8 cellular contexts compared by ENCODE assay signal in the genomic region with DNA sequence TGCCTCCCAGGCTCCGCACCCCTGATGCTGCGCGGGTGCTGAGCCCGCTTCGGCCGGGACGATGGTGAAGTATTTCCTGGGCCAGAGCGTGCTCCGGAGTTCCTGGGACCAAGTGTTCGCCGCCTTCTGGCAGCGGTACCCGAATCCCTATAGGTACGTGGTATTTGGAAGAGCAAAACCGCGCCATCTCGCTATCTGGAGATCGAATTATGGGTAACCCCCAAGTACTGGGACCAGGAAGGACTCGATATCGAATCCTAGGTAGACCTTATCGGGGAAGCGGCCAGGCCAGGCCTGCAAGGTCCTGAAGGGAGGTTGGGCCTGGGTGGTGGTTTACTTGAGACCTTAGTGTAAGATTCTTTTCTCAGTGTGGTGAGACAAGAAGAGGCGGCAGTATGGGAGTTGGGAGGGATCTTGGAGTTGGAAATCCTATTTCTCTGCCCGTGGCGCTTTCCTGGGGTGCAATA. TPM values are rescaled to one million over a fixed set of nuclear protein-coding genes. Genes with fewer than 3 reads are reported as not detected.
DNase-seq lines count a peak whose midpoint lies in the region; ATAC-seq and TF ChIP-seq lines count a peak whose summit lies in the region.

No MANE protein-coding gene starts in this region.

- no CpG with 5 or more reads among the region's 25 CpGs for WGBS in gastroesophageal sphincter (ENCODE audit: low coverage in 1 of 2), 2 donors
- WGBS in sigmoid colon, 2 donors: 1 to 2% methylated on average over 25 of the region's 25 CpGs

- H3K4me3 Mint-ChIP-seq in activated CD4-positive, alpha-beta T cell treated with anti-CD3 and anti-CD28 coated beads, Interleukin-2, amount 10 ng/mL, durations not matched to agents 7 days and 5 days: peak overlapping the region; percentile 88
- H3K4me3 Mint-ChIP-seq in T-helper 2 cell treated with Interferon-gamma antibody and Interleukin-4, amounts not matched to agents 5 μg/mL and 100 μg/mL, for 36 hours: peak overlapping the region; percentile 95

- intact Hi-C loops in sigmoid colon (cut with DNase I): loop anchor here (2.0 kb wide), 1 partner anchor 189 kb away; no protein-coding TSS in a partner anchor

- peaks cover 0 to 61% (median 38%) of the 10 kb centered on the region in 3 donors for H3K4me1 ChIP-seq in gastroesophageal sphincter
- peaks cover 0 to 64% (median 48%) of the 10 kb centered on the region in 4 donors for H3K4me1 ChIP-seq in sigmoid colon

- H3K27me3 ChIP-seq in gastroesophageal sphincter (no peaks in the 10 kb centered on the region), sigmoid colon (no peaks in the 10 kb centered on the region)

- no peaks in the 10 kb centered on the region for H3K9me3 Mint-ChIP-seq in activated CD4-positive, alpha-beta T cell treated with anti-CD3 and anti-CD28 coated beads, Interleukin-2, amount 10 ng/mL, durations not matched to agents 7 days and 5 days
- no peaks in the 10 kb centered on the region for H3K9me3 Mint-ChIP-seq in T-helper 2 cell treated with Interferon-gamma antibody and Interleukin-4, amounts not matched to agents 5 μg/mL and 100 μg/mL, for 36 hours

- TF ChIP-seq POLR2A in gastroesophageal sphincter (IDR thresholded peaks at IDR 0.05): no peak
- TF ChIP-seq POLR2A in sigmoid colon (IDR thresholded peaks at IDR 0.05): no peak

- TF ChIP-seq CTCF in gastroesophageal sphincter (IDR thresholded peaks at IDR 0.05): peak in 1 of 4 experiments; percentile 2
- TF ChIP-seq CTCF in sigmoid colon (IDR thresholded peaks at IDR 0.05): no peak

- peak overlapping the region; percentile 72 to 91 (median 87) for H3K27ac ChIP-seq in gastroesophageal sphincter
- peak overlapping the region; percentile 84 to 90 (median 86) for H3K27ac ChIP-seq in sigmoid colon

- H3K27ac Mint-ChIP-seq in activated CD4-positive, alpha-beta T cell treated with anti-CD3 and anti-CD28 coated beads, Interleukin-2, amount 10 ng/mL, durations not matched to agents 7 days and 5 days: peak overlapping the region; percentile 92
- H3K27ac Mint-ChIP-seq in T-helper 2 cell treated with Interferon-gamma antibody and Interleukin-4, amounts not matched to agents 5 μg/mL and 100 μg/mL, for 36 hours: peak overlapping the region; percentile 76

- ATAC-seq in gastroesophageal sphincter: no peak
- no peak for ATAC-seq in GM19463 (IDR thresholded peaks at IDR 0.05; ENCODE audit: unreplicated experiment)

- CTCF ChIA-PET in activated CD4-positive, alpha-beta T cell treated with anti-CD3 and anti-CD28 coated beads, Interleukin-2, amount 10 ng/mL, durations not matched to agents 7 days and 5 days (lab: Charles Lee): interaction anchor here (0.5 to 2.2 kb wide), 13 partner anchors 9 to 190 kb away, joined by 3 to 9 read pairs (median 4); a partner anchor contains a TSS

- POLR2A ChIA-PET in activated CD4-positive, alpha-beta T cell treated with anti-CD3 and anti-CD28 coated beads, Interleukin-2, amount 10 ng/mL, durations not matched to agents 7 days and 5 days (lab: Charles Lee): no interaction called here

- peaks cover 62% of the 10 kb centered on the region for H3K36me3 Mint-ChIP-seq in activated CD4-positive, alpha-beta T cell treated with anti-CD3 and anti-CD28 coated beads, Interleukin-2, amount 10 ng/mL, durations not matched to agents 7 days and 5 days (ENCODE audit: low read depth)
- peaks cover 63% of the 10 kb centered on the region for H3K36me3 Mint-ChIP-seq in T-helper 2 cell treated with Interferon-gamma antibody and Interleukin-4, amounts not matched to agents 5 μg/mL and 100 μg/mL, for 36 hours (ENCODE audit: low read depth)

- H3K4me3 ChIP-seq in gastroesophageal sphincter (peak overlapping the region; percentile 80 to 95), sigmoid colon (peak overlapping the region; percentile 78 to 88 (median 84))

- TF ChIP-seq EP300 in gastroesophageal sphincter (IDR thresholded peaks at IDR 0.05) (no peak), sigmoid colon (IDR thresholded peaks at IDR 0.05) (no peak)

- no peak for DNase-seq in activated CD4-positive, alpha-beta T cell treated with anti-CD3 and anti-CD28 coated beads, Interleukin-2, amount 10 ng/mL, durations not matched to agents 7 days and 5 days
- DNase-seq in activated CD4-positive, alpha-beta T cell treated with anti-CD3 and anti-CD28 coated beads for 4 hours: no peak
- DNase-seq in T-helper 2 cell treated with Interferon-gamma antibody and Interleukin-4, amounts not matched to agents 5 μg/mL and 100 μg/mL, for 36 hours (ENCODE audit: low spot score): no peak
- peak; percentile 68 for DNase-seq in sigmoid colon
- DNase-seq in SHP77 (lab: John Stamatoyannopoulos, UW): no peak
- no peak for DNase-seq in islet precursor cell

- H3K36me3 ChIP-seq in gastroesophageal sphincter: peaks cover 0 to 35% of the 10 kb centered on the region in 2 donors
- H3K36me3 ChIP-seq in sigmoid colon: peaks cover 0 to 34% (median 14%) of the 10 kb centered on the region in 4 donors

- H3K4me1 Mint-ChIP-seq in activated CD4-positive, alpha-beta T cell treated with anti-CD3 and anti-CD28 coated beads, Interleukin-2, amount 10 ng/mL, durations not matched to agents 7 days and 5 days: peaks cover 72% of the 10 kb centered on the region
- peaks cover 58% of the 10 kb centered on the region for H3K4me1 Mint-ChIP-seq in T-helper 2 cell treated with Interferon-gamma antibody and Interleukin-4, amounts not matched to agents 5 μg/mL and 100 μg/mL, for 36 hours (ENCODE audit: low read depth)

- H3K27me3 Mint-ChIP-seq in activated CD4-positive, alpha-beta T cell treated with anti-CD3 and anti-CD28 coated beads, Interleukin-2, amount 10 ng/mL, durations not matched to agents 7 days and 5 days: no peaks in the 10 kb centered on the region
- H3K27me3 Mint-ChIP-seq in T-helper 2 cell treated with Interferon-gamma antibody and Interleukin-4, amounts not matched to agents 5 μg/mL and 100 μg/mL, for 36 hours (ENCODE audit: low read depth): no peaks in the 10 kb centered on the region

- no peaks in the 10 kb centered on the region for H3K9me3 ChIP-seq in gastroesophageal sphincter
- H3K9me3 ChIP-seq in sigmoid colon: no peaks in the 10 kb centered on the region

RNA-seq across cellular contexts. Expression of a gene that starts 0.4 kb away (rescaled TPM):
- 100 to 1,000 TPM; 142 to 152 TPM for total RNA-seq in activated CD4-positive, alpha-beta T cell treated with anti-CD3 and anti-CD28 coated beads, Interleukin-2, amount 10 ng/mL, durations not matched to agents 7 days and 5 days
- 10 to 100 TPM; 60.4 to 97.5 (median 73.5) TPM for total RNA-seq in gastroesophageal sphincter
- total RNA-seq in sigmoid colon: 10 to 100 TPM; 59.3 to 64.9 (median 62.4) TPM
- polyA plus RNA-seq in sigmoid colon: 100 to 1,000 TPM; 231 to 330 (median 257) TPM

RNA-seq across cellular contexts. Expression of a gene that starts 0.4 kb away (rescaled TPM):
- 10 to 100 TPM; 28.3 to 34.4 TPM for total RNA-seq in activated CD4-positive, alpha-beta T cell treated with anti-CD3 and anti-CD28 coated beads, Interleukin-2, amount 10 ng/mL, durations not matched to agents 7 days and 5 days
- 10 to 100 TPM; 21.4 to 32.4 (median 24.8) TPM for total RNA-seq in gastroesophageal sphincter
- total RNA-seq in sigmoid colon: 10 to 100 TPM; 22.3 to 33.6 (median 29.4) TPM
- 10 to 100 TPM; 35.4 to 64.6 (median 50.4) TPM for polyA plus RNA-seq in sigmoid colon

RNA-seq across cellular contexts. Expression of a gene that starts 7.7 kb away (rescaled TPM):
- total RNA-seq in activated CD4-positive, alpha-beta T cell treated with anti-CD3 and anti-CD28 coated beads, Interleukin-2, amount 10 ng/mL, durations not matched to agents 7 days and 5 days: 100 to 1,000 TPM; 107 to 109 TPM
- 10 to 100 TPM in 1 of 4 donors, 1 to 10 TPM in 3; 1.7 to 10.9 (median 6.3) TPM for total RNA-seq in gastroesophageal sphincter
- 10 to 100 TPM in 2 of 4 donors, 1 to 10 TPM in 2; 7.2 to 23.8 (median 12.9) TPM for total RNA-seq in sigmoid colon
- polyA plus RNA-seq in sigmoid colon: 10 to 100 TPM in 1 of 3 donors, 1 to 10 TPM in 2; 2.1 to 20.7 (median 5.4) TPM

RNA-seq across cellular contexts. Expression of a gene that starts 47.5 kb away (rescaled TPM):
- total RNA-seq in activated CD4-positive, alpha-beta T cell treated with anti-CD3 and anti-CD28 coated beads, Interleukin-2, amount 10 ng/mL, durations not matched to agents 7 days and 5 days: 100 to 1,000 TPM; 123 to 132 TPM
- total RNA-seq in gastroesophageal sphincter (100 to 1,000 TPM in 3 of 4 donors, 10 to 100 TPM in 1; 78.1 to 147 (median 111) TPM), sigmoid colon (100 to 1,000 TPM in 2 of 4 donors, 10 to 100 TPM in 2; 87.5 to 169 (median 98.2) TPM)
- polyA plus RNA-seq in sigmoid colon: 100 to 1,000 TPM in 2 of 3 donors, 10 to 100 TPM in 1; 62.5 to 244 (median 115) TPM

RNA-seq across cellular contexts. Expression of a gene that starts 53.8 kb away (rescaled TPM):
- total RNA-seq in activated CD4-positive, alpha-beta T cell treated with anti-CD3 and anti-CD28 coated beads, Interleukin-2, amount 10 ng/mL, durations not matched to agents 7 days and 5 days: 100 to 1,000 TPM; 124 to 132 TPM
- total RNA-seq in gastroesophageal sphincter (10 to 100 TPM in 3 of 4 donors, 1 to 10 TPM in 1; 7.6 to 20.1 (median 13.7) TPM), sigmoid colon (10 to 100 TPM in 3 of 4 donors, 1 to 10 TPM in 1; 9.6 to 26.6 (median 16.7) TPM)
- 10 to 100 TPM; 12.7 to 21.0 (median 16.2) TPM for polyA plus RNA-seq in sigmoid colon

Comparison
In these comparisons a context has a peak if more than half of its experiments do, and no peak if none do; other contexts are left out.
1. RNA of a gene that starts 7.7 kb away (total RNA-seq): 107 to 109 TPM in activated CD4-positive, alpha-beta T cell treated with anti-CD3 and anti-CD28 coated beads, Interleukin-2, amount 10 ng/mL, durations not matched to agents 7 days and 5 days; 7.2 to 23.8 TPM in sigmoid colon and 1.7 to 10.9 TPM in gastroesophageal sphincter; every median in the first group is over 4 times any median in the second.